Comparison of ENCODE assay signal across 23 cellular contexts in the genomic region with DNA sequence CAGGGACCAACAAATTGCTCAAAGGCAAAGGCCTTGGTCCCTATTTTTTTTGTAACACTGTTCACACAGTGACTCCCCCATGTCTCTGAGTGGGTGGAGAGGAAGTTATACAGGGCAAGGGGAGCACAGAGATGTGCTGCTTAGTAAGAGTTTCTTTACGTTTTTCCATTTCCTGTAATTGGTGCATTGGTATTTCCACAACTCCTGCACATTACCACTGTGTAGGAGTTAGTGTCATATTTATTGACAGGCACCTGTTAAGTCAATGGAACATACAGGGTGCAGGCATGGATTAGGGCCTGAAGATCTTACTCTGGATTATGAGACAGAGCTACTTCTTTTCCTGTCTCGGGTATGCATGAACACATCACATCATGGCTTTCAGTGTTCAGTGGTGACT. TPM values are rescaled to one million over a fixed set of nuclear protein-coding genes. Genes with fewer than 3 reads are reported as not detected.
DNase-seq lines count a peak whose midpoint lies in the region; ATAC-seq and TF ChIP-seq lines count a peak whose summit lies in the region.
"Had no signal": no experiment of that assay in that cellular context is flagged by ENCODE, and none has a peak within 500 bp of the region (broad histone marks: within the 10 kb centered on the region; RNA-seq: fewer than 3 reads in every experiment).

No MANE protein-coding gene starts in this region.

- CTCF ChIA-PET in activated CD8-positive, alpha-beta T cell treated with anti-CD3 and anti-CD28 coated beads for 36 hours (lab: Charles Lee) = interaction anchor here (2.0 kb wide), 1 partner anchor 8 kb away, joined by 10 read pairs; no protein-coding TSS in a partner anchor
- CTCF ChIA-PET in activated CD8-positive, alpha-beta T cell treated with anti-CD3 and anti-CD28 coated beads, Interleukin-2, amount 10 ng/mL, durations not matched to agents 7 days and 5 days (lab: Charles Lee) = interaction anchor here (0.8 to 1.6 kb wide), 3 partner anchors 8 to 522 kb away, joined by 3 to 4 read pairs (median 3); no protein-coding TSS in a partner anchor

- no peaks in the 10 kb centered on the region for H3F3A ChIP-seq in Loucy (ENCODE audit: low read depth)

- peak overlapping the region; percentile 87 for H3K27ac Mint-ChIP-seq in activated CD8-positive, alpha-beta T cell treated with anti-CD3 and anti-CD28 coated beads for 36 hours
- H3K27ac Mint-ChIP-seq in activated CD8-positive, alpha-beta T cell treated with anti-CD3 and anti-CD28 coated beads, Interleukin-2, amount 10 ng/mL, durations not matched to agents 7 days and 5 days = no peak overlapping the region
- H3K27ac Mint-ChIP-seq in neural crest cell (ENCODE audit: unreplicated experiment) = peak overlapping the region; percentile 13
- H3K27ac Mint-ChIP-seq: CD14-positive monocyte had no signal

- peak; percentile 41 for DNase-seq in activated CD8-positive, alpha-beta T cell treated with anti-CD3 and anti-CD28 coated beads for 36 hours
- no peak for DNase-seq in activated CD8-positive, alpha-beta T cell treated with anti-CD3 and anti-CD28 coated beads, Interleukin-2, amount 10 ng/mL, durations not matched to agents 7 days and 5 days
- no peak for DNase-seq in neural crest cell (ENCODE audit: low read depth, low spot score)
- DNase-seq in RKO (ENCODE audit: low spot score) = no peak
- no peak for DNase-seq in NCI-H526 treated with DMSO at 0.1 percent for 48 hours (lab: John Stamatoyannopoulos, UW)
- DNase-seq: activated CD8-positive, alpha-beta memory T cell treated with anti-CD3 and anti-CD28 coated beads, Interleukin-2, amount 50 U/mL, for 48 hours; adrenal gland; DMS53; head of caudate nucleus; NCI-H1105 treated with DMSO at 0.1 percent for 48 hours; Right ventricle myocardium superior; T-cell; WERI-Rb-1 had no signal

- H3K9me2 ChIP-seq in Loucy (replicated peaks; ENCODE audit: low read depth, low read length) = no peaks in the 10 kb centered on the region

- intact Hi-C loops in activated CD8-positive, alpha-beta T cell treated with anti-CD3 and anti-CD28 coated beads for 36 hours (cut with micrococcal nuclease) = no loop called here

- H3K4me1 ChIP-seq in Loucy (ENCODE audit: insufficient read depth, low read length, poor library complexity, severe bottlenecking) = no peaks in the 10 kb centered on the region
- H3K4me1 ChIP-seq: adrenal gland, breast epithelium, prostate gland had no signal

- no peak overlapping the region for H3K9ac ChIP-seq in Loucy (ENCODE audit: low read depth, low read length, poor library complexity, severe bottlenecking)
- H3K9ac ChIP-seq: KMS-11 had no signal

- TF ChIP-seq CTCF in activated CD8-positive, alpha-beta T cell treated with anti-CD3 and anti-CD28 coated beads for 36 hours (IDR thresholded peaks at IDR 0.05) = no peak
- no peak for TF ChIP-seq CTCF in Loucy (conservative IDR thresholded peaks at IDR 0.05; ENCODE audit: low read length)
- no peak for TF ChIP-seq CTCF in neural crest cell (conservative IDR thresholded peaks at IDR 0.05)

- H3K36me3 Mint-ChIP-seq in activated CD8-positive, alpha-beta T cell treated with anti-CD3 and anti-CD28 coated beads for 36 hours (ENCODE audit: low read depth) = peaks cover 9% of the 10 kb centered on the region
- H3K36me3 Mint-ChIP-seq in activated CD8-positive, alpha-beta T cell treated with anti-CD3 and anti-CD28 coated beads, Interleukin-2, amount 10 ng/mL, durations not matched to agents 7 days and 5 days (ENCODE audit: low read depth) = no peaks in the 10 kb centered on the region
- H3K36me3 Mint-ChIP-seq in neural crest cell (ENCODE audit: low read depth) = no peaks in the 10 kb centered on the region
- H3K36me3 Mint-ChIP-seq: CD14-positive monocyte, T-cell had no signal

- no peak overlapping the region for H3K4me2 ChIP-seq in Loucy (ENCODE audit: low read depth, low read length, poor library complexity, severe bottlenecking)
- H3K4me2 ChIP-seq: KMS-11 had no signal

- no peaks in the 10 kb centered on the region for H4K20me1 ChIP-seq in Loucy (ENCODE audit: insufficient read depth, low read length, poor library complexity, severe bottlenecking)

- peaks cover 38% of the 10 kb centered on the region for H3K4me1 Mint-ChIP-seq in activated CD8-positive, alpha-beta T cell treated with anti-CD3 and anti-CD28 coated beads for 36 hours (ENCODE audit: low read depth)
- no peaks in the 10 kb centered on the region for H3K4me1 Mint-ChIP-seq in activated CD8-positive, alpha-beta T cell treated with anti-CD3 and anti-CD28 coated beads, Interleukin-2, amount 10 ng/mL, durations not matched to agents 7 days and 5 days (ENCODE audit: low read depth)
- peaks cover 46% of the 10 kb centered on the region for H3K4me1 Mint-ChIP-seq in neural crest cell

- no peaks in the 10 kb centered on the region for H3K9me3 ChIP-seq in Loucy (ENCODE audit: insufficient read depth, low read depth, low read length)
- H3K9me3 ChIP-seq: adrenal gland, breast epithelium, prostate gland had no signal

- H3K4me3 Mint-ChIP-seq in activated CD8-positive, alpha-beta T cell treated with anti-CD3 and anti-CD28 coated beads for 36 hours = no peak overlapping the region
- H3K4me3 Mint-ChIP-seq in activated CD8-positive, alpha-beta T cell treated with anti-CD3 and anti-CD28 coated beads, Interleukin-2, amount 10 ng/mL, durations not matched to agents 7 days and 5 days = no peak overlapping the region
- no peak overlapping the region for H3K4me3 Mint-ChIP-seq in neural crest cell
- H3K4me3 Mint-ChIP-seq: CD14-positive monocyte, T-cell had no signal

- H3K27me3 ChIP-seq in Loucy (ENCODE audit: insufficient read depth, low read length, poor library complexity, severe bottlenecking) = no peaks in the 10 kb centered on the region

- peaks cover 33% of the 10 kb centered on the region for H3K27me3 Mint-ChIP-seq in activated CD8-positive, alpha-beta T cell treated with anti-CD3 and anti-CD28 coated beads for 36 hours
- peaks cover 13% of the 10 kb centered on the region for H3K27me3 Mint-ChIP-seq in activated CD8-positive, alpha-beta T cell treated with anti-CD3 and anti-CD28 coated beads, Interleukin-2, amount 10 ng/mL, durations not matched to agents 7 days and 5 days (ENCODE audit: low read depth)
- H3K27me3 Mint-ChIP-seq in neural crest cell (ENCODE audit: low read depth) = peaks cover 14% of the 10 kb centered on the region

- POLR2A ChIA-PET in activated CD8-positive, alpha-beta T cell treated with anti-CD3 and anti-CD28 coated beads for 36 hours (lab: Charles Lee) = no interaction called here
- POLR2A ChIA-PET in activated CD8-positive, alpha-beta T cell treated with anti-CD3 and anti-CD28 coated beads, Interleukin-2, amount 10 ng/mL, durations not matched to agents 7 days and 5 days (lab: Charles Lee) = no interaction called here

- H2AFZ ChIP-seq in Loucy (ENCODE audit: low read length) = peak overlapping the region; percentile 10; the same call in 1 of the 2 replicates

- no peak overlapping the region for H3K4me3 ChIP-seq in Loucy (ENCODE audit: low read length, poor library complexity, severe bottlenecking)
- H3K4me3 ChIP-seq: adrenal gland, breast epithelium, prostate gland had no signal

- peak; percentile 91 for ATAC-seq in activated CD8-positive, alpha-beta T cell treated with anti-CD3 and anti-CD28 coated beads for 36 hours
- ATAC-seq in activated CD8-positive, alpha-beta T cell treated with anti-CD3 and anti-CD28 coated beads, Interleukin-2, amount 10 ng/mL, durations not matched to agents 7 days and 5 days = no peak
- ATAC-seq in GM19328 (IDR thresholded peaks at IDR 0.05; ENCODE audit: unreplicated experiment) = peak; percentile 66
- ATAC-seq in HG03108 (IDR thresholded peaks at IDR 0.05; ENCODE audit: unreplicated experiment) = no peak
- ATAC-seq: left lobe of liver, T-cell had no signal

- H3K9me3 Mint-ChIP-seq in activated CD8-positive, alpha-beta T cell treated with anti-CD3 and anti-CD28 coated beads for 36 hours = peaks cover 13% of the 10 kb centered on the region
- no peaks in the 10 kb centered on the region for H3K9me3 Mint-ChIP-seq in activated CD8-positive, alpha-beta T cell treated with anti-CD3 and anti-CD28 coated beads, Interleukin-2, amount 10 ng/mL, durations not matched to agents 7 days and 5 days (ENCODE audit: insufficient read depth)
- no peaks in the 10 kb centered on the region for H3K9me3 Mint-ChIP-seq in neural crest cell
- H3K9me3 Mint-ChIP-seq: CD14-positive monocyte, T-cell had no signal

- H3K79me2 ChIP-seq in Loucy (ENCODE audit: insufficient read depth, low read length) = no peaks in the 10 kb centered on the region

- no peaks in the 10 kb centered on the region for H3K36me3 ChIP-seq in Loucy (ENCODE audit: insufficient read depth, low read length)
- H3K36me3 ChIP-seq: adrenal gland, breast epithelium, prostate gland, WERI-Rb-1 had no signal

RNA-seq across cellular contexts. Expression of a gene that starts 45.2 kb away (rescaled TPM):
- total RNA-seq in activated CD8-positive, alpha-beta T cell treated with anti-CD3 and anti-CD28 coated beads for 36 hours = not detected
- not detected for total RNA-seq in activated CD8-positive, alpha-beta T cell treated with anti-CD3 and anti-CD28 coated beads, Interleukin-2, amount 10 ng/mL, durations not matched to agents 7 days and 5 days
- total RNA-seq in neural crest cell = 71.8 and 79.5 TPM in 2 replicates
- total RNA-seq: adrenal gland, breast epithelium, HT-29, left lobe of liver, OCI-LY7, Right ventricle myocardium superior, T-cell had no signal

Comparison
In these comparisons a context has a peak if more than half of its experiments do, and no peak if none do; other contexts are left out.
1. ATAC-seq: peak in activated CD8-positive, alpha-beta T cell treated with anti-CD3 and anti-CD28 coated beads for 36 hours (single experiment) and GM19328 (single experiment); none in activated CD8-positive, alpha-beta T cell treated with anti-CD3 and anti-CD28 coated beads, Interleukin-2, amount 10 ng/mL, durations not matched to agents 7 days and 5 days (single experiment) and HG03108 (single experiment).
2. RNA of a gene that starts 45.2 kb away (total RNA-seq): 71.8 to 79.5 TPM in neural crest cell; not detected in activated CD8-positive, alpha-beta T cell treated with anti-CD3 and anti-CD28 coated beads for 36 hours and not detected in activated CD8-positive, alpha-beta T cell treated with anti-CD3 and anti-CD28 coated beads, Interleukin-2, amount 10 ng/mL, durations not matched to agents 7 days and 5 days; every median in the first group is over 10 times any median in the second.